9 cellular contexts compared by ENCODE assay signal in the genomic region with DNA sequence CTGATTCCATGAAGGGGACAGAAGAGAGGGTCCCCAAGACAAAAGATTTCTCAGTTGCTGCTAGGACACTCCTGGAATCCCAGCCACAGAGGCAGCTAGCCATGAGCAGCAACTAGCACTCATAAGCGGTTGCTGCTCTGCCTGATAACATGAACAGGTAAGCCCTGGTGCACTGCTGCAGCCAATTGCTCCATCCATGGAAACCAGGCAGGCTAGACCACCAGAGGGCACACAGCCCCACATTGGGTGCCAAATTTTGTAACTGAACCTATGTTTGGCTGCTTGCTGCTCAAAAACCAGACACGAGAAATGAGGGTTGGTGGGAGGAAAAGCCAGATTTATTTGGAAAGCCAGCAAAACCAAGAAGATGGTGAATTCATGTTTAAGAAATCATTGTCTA. TPM values are rescaled to one million over a fixed set of nuclear protein-coding genes. Genes with fewer than 3 reads are reported as not detected.
DNase-seq lines count a peak whose midpoint lies in the region; ATAC-seq, FAIRE-seq and TF ChIP-seq lines count a peak whose summit lies in the region.
"Had no signal": no experiment of that assay in that cellular context is flagged by ENCODE, and none has a peak within 500 bp of the region (broad histone marks: within the 10 kb centered on the region; RNA-seq: fewer than 3 reads in every experiment).

No MANE protein-coding gene starts in this region.

- no peak overlapping the region for H3K27ac Mint-ChIP-seq in T-cell
- H3K27ac Mint-ChIP-seq: nephron had no signal

- POLR2A ChIA-PET in AG04449 (lab: Yijun Ruan, JAX) = no interaction called here
- POLR2A ChIA-PET in T-cell (lab: Charles Lee) = interaction anchor here in 1 of 2 donors (0.6 to 0.7 kb wide), 2 partner anchors 152 to 312 kb away, joined by 3 to 5 read pairs; no protein-coding TSS in a partner anchor

- H3K9me3 Mint-ChIP-seq in T-cell = peaks cover 0 to 7% (median 6%) of the 10 kb centered on the region in 3 donors

- no peak for DNase-seq in AG04449 (ENCODE audit: low read depth, low spot score)
- no peak for DNase-seq in GM12892 (ENCODE audit: insufficient read length)
- peak in 20 of 34 experiments; percentile 4 to 36 (median 17) for DNase-seq in T-cell
- DNase-seq in fibroblast of mammary gland (ENCODE audit: low read depth) = no peak
- DNase-seq in GF-D8 (lab: John Stamatoyannopoulos, UW) = no peak
- no peak for DNase-seq in NK-92 (lab: John Stamatoyannopoulos, UW; ENCODE audit: unreplicated experiment)

- no peak for TF ChIP-seq POLR2A in GM12892 (IDR thresholded peaks at IDR 0.05; ENCODE audit: low read depth, low read length)

- no peak overlapping the region for H3K4me3 Mint-ChIP-seq in T-cell
- H3K4me3 Mint-ChIP-seq: nephron had no signal

- TF ChIP-seq CTCF in AG04449 (IDR thresholded peaks at IDR 0.05; ENCODE audit: insufficient read depth, low read length, missing control alignments) = peak; percentile 9
- peak; percentile 36 for TF ChIP-seq CTCF in fibroblast of mammary gland (conservative IDR thresholded peaks at IDR 0.05; ENCODE audit: control insufficient read depth, insufficient read depth, low read depth, low read length)

- FAIRE-seq in GM12892 (lab: Jason Lieb, UNC) = peak; percentile 68

- H3K36me3 Mint-ChIP-seq in T-cell = no peaks in the 10 kb centered on the region

- H3K4me3 ChIP-seq in AG04449 (ENCODE audit: low read depth, low read length) (no peak overlapping the region), fibroblast of mammary gland (ENCODE audit: control insufficient read depth, low read depth, low read length) (no peak overlapping the region)

- ATAC-seq in T-cell (replicated peaks in 1 of 4) = peak in 2 of 4 experiments; percentile 36 to 44
- ATAC-seq in HG02623 (IDR thresholded peaks at IDR 0.05; ENCODE audit: unreplicated experiment) = no peak
- ATAC-seq in HG03442 (IDR thresholded peaks at IDR 0.05; ENCODE audit: unreplicated experiment) = no peak

- H3K4me1 Mint-ChIP-seq in T-cell = no peaks in the 10 kb centered on the region
- H3K4me1 Mint-ChIP-seq: nephron had no signal

- H3K27me3 Mint-ChIP-seq in T-cell = peaks cover 9 to 13% of the 10 kb centered on the region in 2 donors

- CTCF ChIA-PET in AG04449 (lab: Yijun Ruan, JAX) (interaction anchor here (1.4 kb wide), 1 partner anchor 14 kb away, joined by 4 read pairs; no protein-coding TSS in a partner anchor), T-cell (lab: Charles Lee) (no interaction called here)

RNA-seq across cellular contexts. Expression of a gene that starts 21.9 kb away (rescaled TPM):
- 7.5 TPM for polyA plus RNA-seq in GM12892 (2012; ENCODE audit: missing spikeins)
- 10 to 100 TPM; 11.9 to 14.1 (median 13.5) TPM for total RNA-seq in T-cell

RNA-seq across cellular contexts. Expression of a gene that starts 40.9 kb away (rescaled TPM):
- polyA plus RNA-seq in GM12892 (2012; ENCODE audit: missing spikeins) = 2.0 TPM
- total RNA-seq in T-cell = under 1 TPM in 4 of 5 donors, not detected in 1; 0.03 to 0.09 (median 0.05) TPM

Comparison
In these comparisons a context has a peak if more than half of its experiments do, and no peak if none do; other contexts are left out.
1. DNase-seq: peak in T-cell (20 of 34); none in AG04449 (single experiment), GM12892 (single experiment), fibroblast of mammary gland (single experiment), GF-D8 (single experiment) and NK-92 (single experiment).